Comparison of ENCODE assay signal across 28 cellular contexts in genomic region chr2:100807707-100808106, GRCh38. TPM values are rescaled to one million over a fixed set of nuclear protein-coding genes. Genes with fewer than 3 reads are reported as not detected.
"Had no signal": no experiment of that assay in that cellular context is flagged by ENCODE, and none has a peak within 500 bp of the region (broad histone marks: within the 10 kb centered on the region; RNA-seq: fewer than 3 reads in every experiment).

No MANE protein-coding gene starts in this region.

- DNase-seq: activated B cell treated with CpG ODN at 0.5 μM for 24 hours; activated CD4-positive, alpha-beta T cell treated with anti-CD3 and anti-CD28 coated beads for 48 hours; activated CD4-positive, alpha-beta T cell treated with anti-CD3 and anti-CD28 coated beads, Interleukin-2, amount 50 U/mL, for 1 hour; activated CD4-positive, alpha-beta T cell treated with anti-CD3 and anti-CD28 coated beads, Interleukin-2, amount 50 U/mL, for 48 hours; activated CD8-positive, alpha-beta memory T cell treated with anti-CD3 and anti-CD28 coated beads for 24 hours; activated CD8-positive, alpha-beta T cell treated with anti-CD3 and anti-CD28 coated beads for 36 hours; activated effector memory CD4-positive, alpha-beta T cell treated with Interleukin-2 at 50 U/mL for 16 hours; activated gamma-delta T cell treated with Interleukin-2 at 50 U/mL for 16 hours; activated naive CD4-positive, alpha-beta T cell treated with anti-CD3 and anti-CD28 coated beads, Interleukin-2, amount 50 U/mL, for 16 hours; activated naive CD4-positive, alpha-beta T cell treated with Interleukin-2 at 50 U/mL for 16 hours; activated T-cell treated with anti-CD3 and anti-CD28 coated beads, Interleukin-2, amount 50 U/mL, for 4 hours; amniotic stem cell; anterior cingulate cortex; brain microvascular endothelial cell; central memory CD4-positive, alpha-beta T cell; cerebellar nuclear complex; colonic mucosa; effector CD8-positive, alpha-beta T cell; esophagus squamous epithelium; foreskin melanocyte; T-helper 1 cell; T-helper 17 cell; T1000; WERI-Rb-1 had no signal

- H3K36me3 ChIP-seq: brain microvascular endothelial cell, colonic mucosa, esophagus squamous epithelium, gastroesophageal sphincter, WERI-Rb-1 had no signal

- H3K4me1 ChIP-seq: colonic mucosa, esophagus squamous epithelium, gastroesophageal sphincter had no signal

- H3K4me3 ChIP-seq: colonic mucosa, esophagus squamous epithelium, gastroesophageal sphincter had no signal

- H3K27me3 ChIP-seq: brain microvascular endothelial cell, colonic mucosa, esophagus squamous epithelium, gastroesophageal sphincter had no signal

- H3K27ac ChIP-seq: brain microvascular endothelial cell, colonic mucosa, epithelial cell of prostate, esophagus squamous epithelium, gastroesophageal sphincter, WERI-Rb-1 had no signal

- ATAC-seq: activated CD4-positive, CD25-positive, alpha-beta regulatory T cell treated with anti-CD3 and anti-CD28 coated beads, Interleukin-2, amount 50 U/mL, for 24 hours; activated CD8-positive, alpha-beta T cell treated with anti-CD3 and anti-CD28 coated beads for 36 hours; activated T-cell treated with anti-CD3 and anti-CD28 coated beads, Interleukin-2, amount 50 U/mL, for 4 hours; activated T-helper 17 cell treated with anti-CD3 and anti-CD28 coated beads, Interleukin-2, amount 50 U/mL, for 72 hours; gastroesophageal sphincter; T-helper 17 cell had no signal

- H3K9me3 ChIP-seq: colonic mucosa, esophagus squamous epithelium, gastroesophageal sphincter had no signal

RNA-seq across cellular contexts. Expression of gene NPAS2, which starts 12.2 kb away (rescaled TPM):
- total RNA-seq: activated B cell treated with CpG ODN at 0.5 μM for 24 hours had no signal
